Comparison of ENCODE assay signal across 16 cellular contexts in the genomic region with DNA sequence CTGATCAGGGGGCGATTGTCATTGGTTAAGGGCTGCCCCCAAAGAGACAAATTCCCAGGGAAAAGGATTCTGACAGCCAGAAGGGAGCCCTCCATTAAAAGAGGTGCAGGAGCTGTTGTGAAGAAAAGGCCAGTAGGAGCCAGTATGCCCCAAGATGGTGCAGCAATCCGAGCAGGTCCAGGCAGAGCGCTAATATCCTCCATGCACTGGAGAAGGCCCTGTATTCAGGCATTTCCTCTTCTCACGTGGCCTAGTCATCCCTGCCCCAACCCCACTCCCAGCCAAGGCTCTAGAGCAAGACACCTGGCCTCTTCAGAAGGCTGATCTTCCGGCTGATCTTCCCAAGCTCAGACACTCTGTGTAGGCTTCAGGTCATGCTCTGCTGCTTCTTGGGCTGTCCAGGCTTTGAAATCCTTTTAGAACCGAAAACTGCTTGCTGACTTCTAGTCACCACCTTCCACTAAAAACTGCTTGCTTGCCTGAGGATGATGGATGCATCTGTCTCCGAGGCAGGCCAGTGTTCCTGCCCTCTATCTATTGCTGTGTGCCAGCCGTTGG.
DNase-seq lines count a peak whose midpoint lies in the region; ATAC-seq, FAIRE-seq and TF ChIP-seq lines count a peak whose summit lies in the region.
"Had no signal": no experiment of that assay in that cellular context is flagged by ENCODE, and none has a peak within 500 bp of the region (broad histone marks: within the 10 kb centered on the region; RNA-seq: fewer than 3 reads in every experiment).

No MANE protein-coding gene starts in this region.

- H4K20me1 ChIP-seq in GM23248 (ENCODE audit: insufficient read depth), result no peaks in the 10 kb centered on the region
- H4K20me1 ChIP-seq in HepG2 (ENCODE audit: insufficient read depth, low read length), result no peaks in the 10 kb centered on the region
- H4K20me1 ChIP-seq in MM.1S (ENCODE audit: insufficient read depth, low read length), result no peaks in the 10 kb centered on the region

- no peak for TF ChIP-seq POLR2A in HepG2 (IDR thresholded peaks at IDR 0.05; ENCODE audit: insufficient read depth in 1 of 2, low read depth in 2 of 2, low read length in 2 of 2)

- H3K9ac ChIP-seq in GM23248 (no peak overlapping the region), HepG2 (ENCODE audit: insufficient read depth, low read depth, low read length) (no peak overlapping the region), MM.1S (ENCODE audit: low read length) (no peak overlapping the region)

- H3K27me3 ChIP-seq in GM23248 (replicated peaks; ENCODE audit: insufficient read depth) (peaks cover 6% of the 10 kb centered on the region), RWPE2 (ENCODE audit: insufficient read depth, poor library complexity, severe bottlenecking) (no peaks in the 10 kb centered on the region), bronchial epithelial cell (ENCODE audit: control insufficient read depth, insufficient read depth, low read length) (no peaks in the 10 kb centered on the region), HepG2 (ENCODE audit: control insufficient read depth in 1 of 2, insufficient read depth in 2 of 2, low read length in 2 of 2) (peaks cover 0 to 1% of the 10 kb centered on the region in 2 experiments; a peak in 1 of 5 replicates), MM.1S (replicated peaks; ENCODE audit: insufficient read depth, low read length) (no peaks in the 10 kb centered on the region)

- H3K4me1 Mint-ChIP-seq in nephron progenitor cell, result peaks cover 28% of the 10 kb centered on the region

- WGBS in GM23248 (ENCODE audit: low coverage in 1 of 2, low lambda C conversion rate in 2 of 2, missing lambda C conversion rate in 2 of 2), 2 experiments, result 87 to 91% methylated on average over 8 of the region's 8 CpGs
- 38% methylated on average over 6 of the region's 8 CpGs for WGBS in HepG2 (ENCODE audit: low lambda C conversion rate)

- ATAC-seq in RWPE2 (ENCODE audit: low read depth), result no peak
- ATAC-seq in HG02610 (IDR thresholded peaks at IDR 0.05; ENCODE audit: unreplicated experiment), result no peak
- no peak for ATAC-seq in HepG2

- CTCF ChIA-PET in HepG2 (lab: Yijun Ruan, JAX; ENCODE audit: low intra/inter-chr PET ratio, low total read pairs), result no interaction called here

- H3K27me3 Mint-ChIP-seq in nephron progenitor cell (ENCODE audit: low read depth, poor library complexity), result peaks cover 4% of the 10 kb centered on the region

- peak overlapping the region; percentile 5 for H3K27ac Mint-ChIP-seq in nephron progenitor cell

- H2AFZ ChIP-seq in GM23248 (no peak overlapping the region), HepG2 (ENCODE audit: low read length) (no peak overlapping the region), MM.1S (ENCODE audit: low read length) (no peak overlapping the region)

- H3K36me3 Mint-ChIP-seq in nephron progenitor cell (ENCODE audit: low read depth), result peaks cover 12% of the 10 kb centered on the region
- H3K36me3 Mint-ChIP-seq: CD4-positive, alpha-beta memory T cell had no signal

- H3F3A ChIP-seq in GM23248 (ENCODE audit: insufficient read depth) (peaks cover 22% of the 10 kb centered on the region; the same call in 1 of the 2 replicates), MM.1S (ENCODE audit: insufficient read depth, low read length) (no peaks in the 10 kb centered on the region)

- no peak for TF ChIP-seq RAD21 in HepG2 (CRISPR knock-in tag; IDR thresholded peaks at IDR 0.05)

- H3K4me1 ChIP-seq in GM23248 (ENCODE audit: insufficient read depth) (peaks cover 35% of the 10 kb centered on the region), RWPE2 (ENCODE audit: insufficient read depth, poor library complexity, severe bottlenecking) (peaks cover 34% of the 10 kb centered on the region), HepG2 (ENCODE audit: insufficient read depth, low read length) (no peaks in the 10 kb centered on the region), MM.1S (ENCODE audit: low read length) (no peaks in the 10 kb centered on the region)

- H3K36me3 ChIP-seq in GM23248 (ENCODE audit: low read depth), result no peaks in the 10 kb centered on the region
- no peaks in the 10 kb centered on the region for H3K36me3 ChIP-seq in RWPE2 (ENCODE audit: low read depth)
- H3K36me3 ChIP-seq in bronchial epithelial cell (ENCODE audit: control insufficient read depth, insufficient read depth, low read length), result no peaks in the 10 kb centered on the region
- H3K36me3 ChIP-seq in HepG2 (replicated peaks in 1 of 2; ENCODE audit: control insufficient read depth in 1 of 2, insufficient read depth in 2 of 2, low read length in 2 of 2), result no peaks in the 10 kb centered on the region
- H3K36me3 ChIP-seq in MM.1S (replicated peaks; ENCODE audit: insufficient read depth, low read length), result no peaks in the 10 kb centered on the region
- H3K36me3 ChIP-seq: HAP-1 had no signal

- no peak for TF ChIP-seq CTCF in RWPE2 (IDR thresholded peaks at IDR 0.05; ENCODE audit: poor library complexity, severe bottlenecking)
- no peak for TF ChIP-seq CTCF in bronchial epithelial cell (IDR thresholded peaks at IDR 0.05; ENCODE audit: insufficient read depth, low read length, severe bottlenecking)
- TF ChIP-seq CTCF in nephron progenitor cell (IDR thresholded peaks at IDR 0.05), result no peak
- no peak for TF ChIP-seq CTCF in HepG2 (CRISPR knock-in tag; IDR thresholded peaks at IDR 0.05)
- TF ChIP-seq CTCF in MM.1S (IDR thresholded peaks at IDR 0.05; ENCODE audit: low read length), result no peak

- H3K79me2 ChIP-seq in GM23248 (ENCODE audit: insufficient read depth) (no peaks in the 10 kb centered on the region), HepG2 (ENCODE audit: insufficient read depth, low read length) (no peaks in the 10 kb centered on the region), MM.1S (ENCODE audit: low read length) (no peaks in the 10 kb centered on the region)

- H3K27ac ChIP-seq in GM23248, result no peak overlapping the region
- peak overlapping the region; percentile 61 for H3K27ac ChIP-seq in RWPE2 (ENCODE audit: poor library complexity, severe bottlenecking)
- no peak overlapping the region for H3K27ac ChIP-seq in HepG2 (ENCODE audit: extremely low read length, insufficient read depth, low read length)
- H3K27ac ChIP-seq in MM.1S (ENCODE audit: low read length), result no peak overlapping the region

- FAIRE-seq in bronchial epithelial cell (lab: Jason Lieb, UNC), result no peak
- FAIRE-seq in HepG2 (lab: Jason Lieb, UNC), result no peak
- FAIRE-seq: D721Med had no signal

- no peak overlapping the region for H3K4me3 Mint-ChIP-seq in nephron progenitor cell

- H3K4me2 ChIP-seq in GM23248 (ENCODE audit: unreplicated experiment) (no peak overlapping the region), HepG2 (ENCODE audit: low read depth, low read length) (no peak overlapping the region), MM.1S (ENCODE audit: low read depth, low read length) (no peak overlapping the region)

- intact Hi-C loops in HepG2 (cut with micrococcal nuclease; ENCODE audit: unreplicated experiment), result no loop called here

- H3K9me3 ChIP-seq in GM23248 (ENCODE audit: low read depth) (no peaks in the 10 kb centered on the region), RWPE2 (ENCODE audit: severe bottlenecking) (no peaks in the 10 kb centered on the region), HepG2 (ENCODE audit: low read length) (no peaks in the 10 kb centered on the region), MM.1S (replicated peaks; ENCODE audit: insufficient read depth, low read length) (no peaks in the 10 kb centered on the region)
- H3K9me3 ChIP-seq: HAP-1 had no signal

- DNase-seq in GM23248, result peak; percentile 3
- no peak for DNase-seq in RWPE2 (ENCODE audit: low spot score)
- peak; percentile 56 for DNase-seq in bronchial epithelial cell (ENCODE audit: low read depth)
- no peak for DNase-seq in nephron progenitor cell
- no peak for DNase-seq in EL
- DNase-seq in HepG2 (ENCODE audit: low spot score), result no peak
- DNase-seq in MM.1S, result no peak
- DNase-seq: DND-41, GF-D8, NCI-H1048, NCI-H82, SHP77 had no signal

- H3K9me2 ChIP-seq in GM23248 (ENCODE audit: insufficient read depth), result no peaks in the 10 kb centered on the region
- no peaks in the 10 kb centered on the region for H3K9me2 ChIP-seq in MM.1S (replicated peaks; ENCODE audit: insufficient read depth, low read length)

- in situ Hi-C loops in GM23248 (cut with MboI) (no loop called here), HepG2 (cut with HindIII; ENCODE audit: extremely low pct_ligation_motif_present, low pct_unique_long_range_greater_than_20kb) (no loop called here)

- BruUV-seq in HepG2 (replicated peaks; lab: Mats Ljungman, UMichigan), result no TSS peak

- peaks cover 42% of the 10 kb centered on the region for H3K9me3 Mint-ChIP-seq in nephron progenitor cell

- POLR2A ChIA-PET in HepG2 (lab: Yijun Ruan, JAX), result no interaction called here

- H3K4me3 ChIP-seq in GM23248 (no peak overlapping the region), RWPE2 (ENCODE audit: severe bottlenecking) (no peak overlapping the region), bronchial epithelial cell (ENCODE audit: low read depth, low read length) (no peak overlapping the region), HepG2 (replicated peaks in 1 of 3; ENCODE audit: insufficient read depth in 1 of 3, low read depth in 2 of 3, low read length in 3 of 3) (no peak overlapping the region), MM.1S (ENCODE audit: low read length) (no peak overlapping the region)
- H3K4me3 ChIP-seq: HAP-1 had no signal

- TF ChIP-seq EP300 in HepG2 (IDR thresholded peaks at IDR 0.05; ENCODE audit: low read depth in 2 of 2, low read length in 2 of 2), result no peak
- TF ChIP-seq EP300 in HepG2 (CRISPR knock-in tag; IDR thresholded peaks at IDR 0.05; ENCODE audit: borderline replicate concordance), result no peak

TF ChIP-seq in HepG2, 621 proteins besides CTCF, POLR2A, EP300 and RAD21 (continues in another document):
- TF ChIP-seq IKZF1 (IDR thresholded peaks at IDR 0.05) (no peak), ZMYM4 (CRISPR knock-in tag; IDR thresholded peaks at IDR 0.05) (no peak), ZNF569 (CRISPR knock-in tag; IDR thresholded peaks at IDR 0.05; ENCODE audit: borderline replicate concordance) (no peak)
- TF ChIP-seq, protein P1, sequence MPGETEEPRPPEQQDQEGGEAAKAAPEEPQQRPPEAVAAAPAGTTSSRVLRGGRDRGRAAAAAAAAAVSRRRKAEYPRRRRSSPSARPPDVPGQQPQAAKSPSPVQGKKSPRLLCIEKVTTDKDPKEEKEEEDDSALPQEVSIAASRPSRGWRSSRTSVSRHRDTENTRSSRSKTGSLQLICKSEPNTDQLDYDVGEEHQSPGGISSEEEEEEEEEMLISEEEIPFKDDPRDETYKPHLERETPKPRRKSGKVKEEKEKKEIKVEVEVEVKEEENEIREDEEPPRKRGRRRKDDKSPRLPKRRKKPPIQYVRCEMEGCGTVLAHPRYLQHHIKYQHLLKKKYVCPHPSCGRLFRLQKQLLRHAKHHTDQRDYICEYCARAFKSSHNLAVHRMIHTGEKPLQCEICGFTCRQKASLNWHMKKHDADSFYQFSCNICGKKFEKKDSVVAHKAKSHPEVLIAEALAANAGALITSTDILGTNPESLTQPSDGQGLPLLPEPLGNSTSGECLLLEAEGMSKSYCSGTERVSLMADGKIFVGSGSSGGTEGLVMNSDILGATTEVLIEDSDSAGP (CRISPR knock-in tag; IDR thresholded peaks at IDR 0.05; ENCODE audit: borderline replicate concordance), result no peak

Comparison
In these comparisons a context has a peak if more than half of its experiments do, and no peak if none do; other contexts are left out.
1. DNase-seq: peak in GM23248 (single experiment) and bronchial epithelial cell (single experiment); none in RWPE2 (single experiment), nephron progenitor cell (single experiment), EL (single experiment), HepG2 (single experiment) and MM.1S (single experiment).